Comparison of ENCODE assay signal across 21 cellular contexts in the genomic region with DNA sequence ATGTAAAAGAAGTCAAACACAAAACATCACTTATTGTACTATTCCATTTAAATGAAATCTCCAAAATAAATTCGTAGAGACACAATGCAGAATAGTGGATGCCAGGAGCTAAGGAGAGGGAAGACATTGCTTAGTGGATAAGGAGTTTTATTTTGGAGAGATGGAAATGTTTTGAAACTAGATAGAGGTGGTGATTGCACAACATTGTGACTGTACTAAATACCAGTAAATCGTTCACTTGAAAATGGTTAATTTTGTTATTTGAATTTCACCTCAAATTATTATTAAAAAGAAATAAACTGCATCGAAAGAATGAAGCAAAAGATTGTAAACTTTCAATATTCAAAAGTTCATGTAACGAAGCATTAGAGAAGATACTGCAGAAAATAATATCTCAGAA.
"Had no signal": no experiment of that assay in that cellular context is flagged by ENCODE, and none has a peak within 500 bp of the region (broad histone marks: within the 10 kb centered on the region; RNA-seq: fewer than 3 reads in every experiment).

No MANE protein-coding gene starts in this region.

- H2AFZ ChIP-seq: neural progenitor cell had no signal

- H3K4me2 ChIP-seq: neural progenitor cell had no signal

- H3K36me3 ChIP-seq: left ventricle myocardium inferior, lower lobe of right lung, neural progenitor cell, ovary had no signal

- H3K4me3 ChIP-seq: coronary artery, left ventricle myocardium inferior, lower lobe of right lung, neural progenitor cell, ovary, skin epidermis had no signal

- H3K27ac ChIP-seq: coronary artery, foreskin keratinocyte, left ventricle myocardium inferior, lower lobe of right lung, neural progenitor cell, ovary, skin epidermis had no signal

- DNase-seq: cerebellar nuclear complex; effector CD4-positive, alpha-beta T cell; endodermal cell; erythroblast; foreskin keratinocyte; immature natural killer cell; kidney; left cardiac atrium; left ventricle myocardium inferior; lower lobe of right lung; nucleus accumbens; ovary; stimulated activated naive CD4-positive, alpha-beta T cell treated with Interleukin-2 at 50 U/mL for 16 hours; trophoblast cell had no signal

- H3K9ac ChIP-seq: neural progenitor cell had no signal

- ATAC-seq: foreskin keratinocyte; left cardiac atrium; lower lobe of right lung; natural killer cell treated with Interleukin-12 subunit alpha and Interleukin-12 subunit beta and Interleukin-15 and Interleukin-18, amount 100 ng/mL, for 72 hours; sciatic nerve had no signal

- H3K27me3 ChIP-seq: foreskin keratinocyte, neural progenitor cell, ovary had no signal

- H3K9me3 ChIP-seq: left ventricle myocardium inferior, lower lobe of right lung, ovary had no signal

- FAIRE-seq: endothelial cell of umbilical vein, kidney, urothelium cell line had no signal

- H3K4me1 ChIP-seq: foreskin keratinocyte, left ventricle myocardium inferior, neural progenitor cell had no signal
